ENCODE assay signal across 1 cellular context in the genomic region with DNA sequence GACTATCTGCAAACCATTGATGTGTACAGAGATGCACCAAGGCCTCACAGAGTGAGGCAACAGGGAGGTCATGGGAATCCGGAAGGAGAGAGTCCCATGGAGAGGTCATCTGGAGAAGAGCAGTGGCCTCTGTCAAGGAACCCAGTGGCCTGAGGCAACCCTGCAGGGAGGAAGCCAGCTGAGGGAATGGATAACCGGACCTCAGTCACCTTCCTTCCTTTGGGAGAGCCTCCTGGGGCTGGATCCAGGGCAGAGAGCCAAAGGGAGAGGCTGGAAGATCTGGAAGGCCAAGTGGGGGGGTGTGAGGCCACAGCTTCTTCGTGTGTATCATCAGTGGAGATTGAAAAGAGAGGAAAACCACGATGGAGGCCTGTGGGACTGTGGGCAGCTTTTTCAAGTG.
TF ChIP-seq lines count a peak whose summit lies in the region.

No MANE protein-coding gene starts in this region.

TF ChIP-seq in IMR-90, 13 proteins besides CTCF, POLR2A, EP300 and RAD21:
- TF ChIP-seq CEBPB (IDR thresholded peaks at IDR 0.05; ENCODE audit: low read depth, low read length) (no peak), FOS (IDR thresholded peaks at IDR 0.05; ENCODE audit: low read depth, low read length) (no peak), BHLHE40 (IDR thresholded peaks at IDR 0.05; ENCODE audit: low read depth, low read length) (no peak), SMC3 (IDR thresholded peaks at IDR 0.05; ENCODE audit: low read depth, low read length) (no peak), NFE2L2 (IDR thresholded peaks at IDR 0.05; ENCODE audit: low read depth, low read length) (no peak), CHD1 (IDR thresholded peaks at IDR 0.05; ENCODE audit: low read depth, low read length) (no peak), RFX5 (IDR thresholded peaks at IDR 0.05; ENCODE audit: low read depth, low read length) (no peak), MXI1 (IDR thresholded peaks at IDR 0.05; ENCODE audit: borderline replicate concordance, low read depth, low read length) (no peak), MAZ (IDR thresholded peaks at IDR 0.05; ENCODE audit: borderline replicate concordance, low read depth, low read length) (no peak), RCOR1 (IDR thresholded peaks at IDR 0.05; ENCODE audit: insufficient replicate concordance, low read length) (no peak), MAFK (IDR thresholded peaks at IDR 0.05; ENCODE audit: low read depth, low read length) (no peak)
- TF ChIP-seq, protein P1, sequence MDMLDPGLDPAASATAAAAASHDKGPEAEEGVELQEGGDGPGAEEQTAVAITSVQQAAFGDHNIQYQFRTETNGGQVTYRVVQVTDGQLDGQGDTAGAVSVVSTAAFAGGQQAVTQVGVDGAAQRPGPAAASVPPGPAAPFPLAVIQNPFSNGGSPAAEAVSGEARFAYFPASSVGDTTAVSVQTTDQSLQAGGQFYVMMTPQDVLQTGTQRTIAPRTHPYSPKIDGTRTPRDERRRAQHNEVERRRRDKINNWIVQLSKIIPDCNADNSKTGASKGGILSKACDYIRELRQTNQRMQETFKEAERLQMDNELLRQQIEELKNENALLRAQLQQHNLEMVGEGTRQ (IDR thresholded peaks at IDR 0.05; ENCODE audit: low read depth, low read length): no peak
- TF ChIP-seq, protein P2, sequence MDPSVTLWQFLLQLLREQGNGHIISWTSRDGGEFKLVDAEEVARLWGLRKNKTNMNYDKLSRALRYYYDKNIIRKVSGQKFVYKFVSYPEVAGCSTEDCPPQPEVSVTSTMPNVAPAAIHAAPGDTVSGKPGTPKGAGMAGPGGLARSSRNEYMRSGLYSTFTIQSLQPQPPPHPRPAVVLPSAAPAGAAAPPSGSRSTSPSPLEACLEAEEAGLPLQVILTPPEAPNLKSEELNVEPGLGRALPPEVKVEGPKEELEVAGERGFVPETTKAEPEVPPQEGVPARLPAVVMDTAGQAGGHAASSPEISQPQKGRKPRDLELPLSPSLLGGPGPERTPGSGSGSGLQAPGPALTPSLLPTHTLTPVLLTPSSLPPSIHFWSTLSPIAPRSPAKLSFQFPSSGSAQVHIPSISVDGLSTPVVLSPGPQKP (IDR thresholded peaks at IDR 0.05; ENCODE audit: borderline replicate concordance, low read depth, low read length): no peak
